Comparison of ENCODE assay signal across 8 cellular contexts in genomic region chr13:73658639-73659038, GRCh38.
"Had no signal": no experiment of that assay in that cellular context is flagged by ENCODE, and none has a peak within 500 bp of the region (broad histone marks: within the 10 kb centered on the region; RNA-seq: fewer than 3 reads in every experiment).

No MANE protein-coding gene starts in this region.

- H3K4me1 ChIP-seq: HAP-1 had no signal

- H3K9me3 ChIP-seq: HAP-1 had no signal

- H3K27ac ChIP-seq: GM23248, HL-60 had no signal

- DNase-seq: GOT3, H7, HFFc6 had no signal

- H3K36me3 ChIP-seq: HAP-1 had no signal

- ATAC-seq: HCT116, HepG2 had no signal

- H3K4me3 ChIP-seq: GM23248, HAP-1 had no signal

- H3K9ac ChIP-seq: GM23248 had no signal
